Comparison of ENCODE assay signal across 21 cellular contexts in the genomic region with DNA sequence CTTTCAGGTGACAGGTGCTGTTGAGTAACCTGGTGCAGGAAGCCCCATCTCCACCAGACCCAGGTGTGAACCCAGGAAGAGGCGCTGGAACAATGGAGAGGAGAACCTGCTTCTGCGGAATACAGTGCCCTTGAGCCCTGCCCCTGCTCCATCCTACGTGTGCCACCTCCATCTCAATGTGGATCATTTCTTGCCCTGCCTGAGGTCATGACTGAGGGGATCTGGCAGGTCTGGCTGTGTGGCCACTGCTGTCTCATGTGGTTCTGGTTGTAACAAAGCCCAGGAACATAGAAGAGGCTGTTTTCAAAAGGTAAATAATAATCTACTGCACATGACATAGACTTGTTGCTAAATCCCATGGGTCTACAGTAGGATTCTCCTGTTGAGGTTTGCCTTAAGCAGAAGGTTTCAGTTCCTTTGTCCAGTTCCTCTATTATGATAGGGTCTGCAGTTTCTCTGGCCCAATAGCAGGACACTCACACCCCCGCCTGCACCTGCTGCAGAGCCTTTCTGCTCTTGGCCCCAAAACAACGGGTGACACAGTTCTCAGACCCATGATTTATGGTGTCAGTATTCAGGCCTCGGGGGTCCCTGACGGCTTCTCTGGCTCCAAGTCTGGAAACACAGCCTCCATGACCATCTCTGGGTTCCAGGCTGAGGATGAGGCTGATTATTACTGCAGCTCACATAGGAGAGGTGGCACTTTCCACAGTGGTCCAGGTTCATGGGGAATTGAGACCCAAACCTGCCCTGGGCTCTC.
DNase-seq lines count a peak whose midpoint lies in the region; ATAC-seq and TF ChIP-seq lines count a peak whose summit lies in the region.
"Had no signal": no experiment of that assay in that cellular context is flagged by ENCODE, and none has a peak within 500 bp of the region (broad histone marks: within the 10 kb centered on the region; RNA-seq: fewer than 3 reads in every experiment).

No MANE protein-coding gene starts in this region.

- no peaks in the 10 kb centered on the region for H3K9me3 Mint-ChIP-seq in effector memory CD8-positive, alpha-beta T cell
- H3K9me3 Mint-ChIP-seq: activated T-helper 2 cell treated with anti-CD3 and anti-CD28 coated beads, Interferon-gamma antibody, Interleukin-2, Interleukin-4, amounts not matched to agents 10 μg/mL and 5 μg/mL and 100 μg/mL, durations not matched to agents 14 hours and 24 hours and 36 hours; brain; stimulated activated naive CD8-positive, alpha-beta T cell treated with anti-CD3 and anti-CD28 coated beads, Interleukin-15, Interleukin-2, amounts not matched to agents 100 ng/mL and 50 ng/mL, for 24 hours had no signal

- no peak overlapping the region for H3K4me3 ChIP-seq in upper lobe of right lung
- H3K4me3 ChIP-seq: MG63, ovary had no signal

- peak overlapping the region; percentile 11 to 70 for H3K27ac Mint-ChIP-seq in effector memory CD8-positive, alpha-beta T cell
- H3K27ac Mint-ChIP-seq: activated T-helper 2 cell treated with anti-CD3 and anti-CD28 coated beads, Interferon-gamma antibody, Interleukin-2, Interleukin-4, amounts not matched to agents 10 μg/mL and 5 μg/mL and 100 μg/mL, durations not matched to agents 14 hours and 24 hours and 36 hours; brain; stimulated activated naive CD8-positive, alpha-beta T cell treated with anti-CD3 and anti-CD28 coated beads, Interleukin-15, Interleukin-2, amounts not matched to agents 100 ng/mL and 50 ng/mL, for 24 hours had no signal

- no peaks in the 10 kb centered on the region for H3K27me3 Mint-ChIP-seq in effector memory CD8-positive, alpha-beta T cell
- H3K27me3 Mint-ChIP-seq: stimulated activated naive CD8-positive, alpha-beta T cell treated with anti-CD3 and anti-CD28 coated beads, Interleukin-15, Interleukin-2, amounts not matched to agents 100 ng/mL and 50 ng/mL, for 24 hours had no signal

- H3K4me1 Mint-ChIP-seq in effector memory CD8-positive, alpha-beta T cell (ENCODE audit: low read depth in 2 of 2): peaks cover 51 to 54% of the 10 kb centered on the region in 2 donors
- H3K4me1 Mint-ChIP-seq: brain had no signal

- no peak for TF ChIP-seq CTCF in upper lobe of right lung (IDR thresholded peaks at IDR 0.05)
- TF ChIP-seq CTCF in GM13977 (IDR thresholded peaks at IDR 0.05; ENCODE audit: extremely low read depth, insufficient read depth, missing control alignments): no peak

- peaks cover 5% of the 10 kb centered on the region for H3K36me3 Mint-ChIP-seq in effector memory CD8-positive, alpha-beta T cell (ENCODE audit: insufficient read depth)
- H3K36me3 Mint-ChIP-seq: brain had no signal

- intact Hi-C loops in upper lobe of right lung (cut with DNase I): no loop called here

- DNase-seq in NCI-H2029 (lab: John Stamatoyannopoulos, UW) (peak; percentile 24), NCI-H2029 treated with DMSO at 0.1 percent for 48 hours (lab: John Stamatoyannopoulos, UW) (no peak), NOMO-1 treated with DMSO at 0.1 percent for 48 hours (lab: John Stamatoyannopoulos, UW; ENCODE audit: unreplicated experiment) (peak; percentile 94), upper lobe of right lung (no peak), NCI-H345 (lab: John Stamatoyannopoulos, UW) (no peak), GM13977 (ENCODE audit: low spot score) (no peak)
- no peak for DNase-seq in effector memory CD8-positive, alpha-beta T cell
- DNase-seq in activated CD4-positive, CD25-positive, alpha-beta regulatory T cell (lab: John Stamatoyannopoulos, UW): no peak
- DNase-seq: 8988T; activated CD4-positive, alpha-beta T cell treated with anti-CD3 and anti-CD28 coated beads for 1 hour; foreskin fibroblast; MG63; NCI-H2081; NCI-H524; ovary; PC-3; trophoblast cell had no signal

- no peak for ATAC-seq in effector memory CD8-positive, alpha-beta T cell (replicated peaks)
- ATAC-seq in upper lobe of right lung: peak; percentile 70
- ATAC-seq: PC-3 had no signal

- no peak overlapping the region for H3K27ac ChIP-seq in upper lobe of right lung
- H3K27ac ChIP-seq: epithelial cell of prostate, ovary had no signal

- peaks cover 5% of the 10 kb centered on the region for H3K27me3 ChIP-seq in upper lobe of right lung
- H3K27me3 ChIP-seq: ovary had no signal

- H3K36me3 ChIP-seq in upper lobe of right lung: no peaks in the 10 kb centered on the region
- H3K36me3 ChIP-seq: MG63, ovary had no signal

- H3K4me1 ChIP-seq in upper lobe of right lung: no peaks in the 10 kb centered on the region

- peak overlapping the region in 1 of 2 donors; percentile 13 for H3K4me3 Mint-ChIP-seq in effector memory CD8-positive, alpha-beta T cell
- H3K4me3 Mint-ChIP-seq: brain; stimulated activated naive CD8-positive, alpha-beta T cell treated with anti-CD3 and anti-CD28 coated beads, Interleukin-15, Interleukin-2, amounts not matched to agents 100 ng/mL and 50 ng/mL, for 24 hours had no signal

- in situ Hi-C loops in GM13977 (cut with MboI; ENCODE audit: low pct_unique_long_range_greater_than_20kb, low sequenced_read_pairs, unreplicated experiment): no loop called here

- no peaks in the 10 kb centered on the region for H3K9me3 ChIP-seq in upper lobe of right lung
- H3K9me3 ChIP-seq: MG63, ovary had no signal

Comparison
In these comparisons a context has a peak if more than half of its experiments do, and no peak if none do; other contexts are left out.
1. DNase-seq: peak in NCI-H2029 (single experiment) and NOMO-1 treated with DMSO at 0.1 percent for 48 hours (single experiment); none in NCI-H2029 treated with DMSO at 0.1 percent for 48 hours (single experiment), effector memory CD8-positive, alpha-beta T cell (0 of 3), upper lobe of right lung (single experiment), NCI-H345 (single experiment), GM13977 (single experiment) and activated CD4-positive, CD25-positive, alpha-beta regulatory T cell (0 of 4).